Comparison of ENCODE assay signal across 1 cellular context in the genomic region with DNA sequence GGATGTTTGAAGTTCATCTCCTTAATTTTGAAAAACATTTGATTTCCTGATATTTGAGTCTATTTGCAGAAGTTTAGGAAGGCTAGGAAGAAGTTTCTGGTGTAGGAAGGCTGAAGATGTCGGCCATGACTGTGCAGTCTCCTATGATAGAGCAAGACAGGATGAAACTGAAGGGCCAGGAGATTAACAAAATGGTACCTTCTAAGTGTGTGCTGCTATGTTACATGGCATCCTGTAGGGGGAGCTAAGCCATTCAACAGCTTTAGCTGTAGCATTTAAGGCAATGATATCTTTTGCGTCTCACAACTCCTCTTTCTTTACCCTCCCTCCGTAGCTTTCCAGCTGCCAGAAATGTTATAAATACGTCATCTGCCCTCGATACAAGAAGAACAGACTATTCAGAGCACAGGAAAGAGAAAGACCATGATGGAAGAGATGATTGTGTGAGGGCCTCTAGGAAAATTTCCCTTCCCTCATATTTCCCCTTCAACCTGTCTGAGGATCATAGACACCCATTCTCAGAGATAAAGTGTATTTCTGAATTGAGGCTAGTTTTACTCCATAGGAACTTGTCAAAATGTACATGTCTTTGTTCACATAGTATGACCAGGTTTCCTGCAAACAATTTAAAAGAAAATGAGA.
TF ChIP-seq lines count a peak whose summit lies in the region.

No MANE protein-coding gene starts in this region.

TF ChIP-seq in HEK293, 187 proteins besides CTCF, POLR2A, EP300 and RAD21 (continued from another document):
- TF ChIP-seq, protein P1, sequence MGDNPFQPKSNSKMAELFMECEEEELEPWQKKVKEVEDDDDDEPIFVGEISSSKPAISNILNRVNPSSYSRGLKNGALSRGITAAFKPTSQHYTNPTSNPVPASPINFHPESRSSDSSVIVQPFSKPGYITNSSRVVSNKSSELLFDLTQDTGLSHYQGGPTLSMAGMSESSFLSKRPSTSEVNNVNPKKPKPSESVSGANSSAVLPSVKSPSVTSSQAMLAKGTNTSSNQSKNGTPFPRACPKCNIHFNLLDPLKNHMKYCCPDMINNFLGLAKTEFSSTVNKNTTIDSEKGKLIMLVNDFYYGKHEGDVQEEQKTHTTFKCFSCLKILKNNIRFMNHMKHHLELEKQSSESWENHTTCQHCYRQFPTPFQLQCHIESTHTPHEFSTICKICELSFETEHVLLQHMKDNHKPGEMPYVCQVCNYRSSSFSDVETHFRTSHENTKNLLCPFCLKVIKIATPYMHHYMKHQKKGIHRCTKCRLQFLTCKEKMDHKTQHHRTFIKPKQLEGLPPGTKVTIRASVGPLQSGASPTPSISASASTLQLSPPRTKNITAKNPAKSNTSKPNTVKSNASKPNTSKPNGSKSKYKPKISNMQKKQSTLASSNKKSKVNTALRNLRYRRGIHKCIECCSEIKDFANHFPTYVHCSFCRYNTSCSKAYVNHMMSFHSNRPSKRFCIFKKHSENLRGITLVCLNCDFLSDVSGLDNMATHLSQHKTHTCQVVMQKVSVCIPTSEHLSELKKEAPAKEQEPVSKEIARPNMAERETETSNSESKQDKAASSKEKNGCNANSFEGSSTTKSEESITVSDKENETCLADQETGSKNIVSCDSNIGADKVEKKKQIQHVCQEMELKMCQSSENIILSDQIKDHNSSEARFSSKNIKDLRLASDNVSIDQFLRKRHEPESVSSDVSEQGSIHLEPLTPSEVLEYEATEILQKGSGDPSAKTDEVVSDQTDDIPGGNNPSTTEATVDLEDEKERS (tag by site-specific recombination; IDR thresholded peaks at IDR 0.05) = 0 out of 2 replicates have a peak, but pooled peaks have one; percentile 20
- TF ChIP-seq, protein P2, sequence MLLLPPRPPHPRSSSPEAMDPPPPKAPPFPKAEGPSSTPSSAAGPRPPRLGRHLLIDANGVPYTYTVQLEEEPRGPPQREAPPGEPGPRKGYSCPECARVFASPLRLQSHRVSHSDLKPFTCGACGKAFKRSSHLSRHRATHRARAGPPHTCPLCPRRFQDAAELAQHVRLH (tag by site-specific recombination; IDR thresholded peaks at IDR 0.05) = peak; percentile 54; the same call in 1 of the 2 replicates
- TF ChIP-seq, protein P3, sequence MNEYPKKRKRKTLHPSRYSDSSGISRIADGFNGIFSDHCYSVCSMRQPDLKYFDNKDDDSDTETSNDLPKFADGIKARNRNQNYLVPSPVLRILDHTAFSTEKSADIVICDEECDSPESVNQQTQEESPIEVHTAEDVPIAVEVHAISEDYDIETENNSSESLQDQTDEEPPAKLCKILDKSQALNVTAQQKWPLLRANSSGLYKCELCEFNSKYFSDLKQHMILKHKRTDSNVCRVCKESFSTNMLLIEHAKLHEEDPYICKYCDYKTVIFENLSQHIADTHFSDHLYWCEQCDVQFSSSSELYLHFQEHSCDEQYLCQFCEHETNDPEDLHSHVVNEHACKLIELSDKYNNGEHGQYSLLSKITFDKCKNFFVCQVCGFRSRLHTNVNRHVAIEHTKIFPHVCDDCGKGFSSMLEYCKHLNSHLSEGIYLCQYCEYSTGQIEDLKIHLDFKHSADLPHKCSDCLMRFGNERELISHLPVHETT (tag by site-specific recombination; IDR thresholded peaks at IDR 0.05) = 0 out of 2 replicates have a peak, but pooled peaks have one; percentile 20
- TF ChIP-seq SCRT2 (tag by site-specific recombination; IDR thresholded peaks at IDR 0.05) (peak; percentile 62), ZIC2 (tag by site-specific recombination; IDR thresholded peaks at IDR 0.05) (no peak), ZNF2 (tag by site-specific recombination; IDR thresholded peaks at IDR 0.05) (peak; percentile 69; the same call in 1 of the 2 replicates), ZNF341 (tag by site-specific recombination; IDR thresholded peaks at IDR 0.05; ENCODE audit: low read depth) (0 out of 2 replicates have a peak, but pooled peaks have one; percentile 14), ZNF660 (tag by site-specific recombination; IDR thresholded peaks at IDR 0.05) (peak; percentile 64; the same call in 1 of the 2 replicates), SP3 (tag by site-specific recombination; IDR thresholded peaks at IDR 0.05) (no peak), SCRT1 (tag by site-specific recombination; IDR thresholded peaks at IDR 0.05; ENCODE audit: borderline replicate concordance) (peak; percentile 61), ZFP69B (tag by site-specific recombination; IDR thresholded peaks at IDR 0.05) (no peak), ZNF548 (tag by site-specific recombination; IDR thresholded peaks at IDR 0.05) (no peak)
- TF ChIP-seq, protein P4, sequence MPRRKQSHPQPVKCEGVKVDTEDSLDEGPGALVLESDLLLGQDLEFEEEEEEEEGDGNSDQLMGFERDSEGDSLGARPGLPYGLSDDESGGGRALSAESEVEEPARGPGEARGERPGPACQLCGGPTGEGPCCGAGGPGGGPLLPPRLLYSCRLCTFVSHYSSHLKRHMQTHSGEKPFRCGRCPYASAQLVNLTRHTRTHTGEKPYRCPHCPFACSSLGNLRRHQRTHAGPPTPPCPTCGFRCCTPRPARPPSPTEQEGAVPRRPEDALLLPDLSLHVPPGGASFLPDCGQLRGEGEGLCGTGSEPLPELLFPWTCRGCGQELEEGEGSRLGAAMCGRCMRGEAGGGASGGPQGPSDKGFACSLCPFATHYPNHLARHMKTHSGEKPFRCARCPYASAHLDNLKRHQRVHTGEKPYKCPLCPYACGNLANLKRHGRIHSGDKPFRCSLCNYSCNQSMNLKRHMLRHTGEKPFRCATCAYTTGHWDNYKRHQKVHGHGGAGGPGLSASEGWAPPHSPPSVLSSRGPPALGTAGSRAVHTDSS (tag by site-specific recombination; IDR thresholded peaks at IDR 0.05) = no peak
- TF ChIP-seq, protein P5, sequence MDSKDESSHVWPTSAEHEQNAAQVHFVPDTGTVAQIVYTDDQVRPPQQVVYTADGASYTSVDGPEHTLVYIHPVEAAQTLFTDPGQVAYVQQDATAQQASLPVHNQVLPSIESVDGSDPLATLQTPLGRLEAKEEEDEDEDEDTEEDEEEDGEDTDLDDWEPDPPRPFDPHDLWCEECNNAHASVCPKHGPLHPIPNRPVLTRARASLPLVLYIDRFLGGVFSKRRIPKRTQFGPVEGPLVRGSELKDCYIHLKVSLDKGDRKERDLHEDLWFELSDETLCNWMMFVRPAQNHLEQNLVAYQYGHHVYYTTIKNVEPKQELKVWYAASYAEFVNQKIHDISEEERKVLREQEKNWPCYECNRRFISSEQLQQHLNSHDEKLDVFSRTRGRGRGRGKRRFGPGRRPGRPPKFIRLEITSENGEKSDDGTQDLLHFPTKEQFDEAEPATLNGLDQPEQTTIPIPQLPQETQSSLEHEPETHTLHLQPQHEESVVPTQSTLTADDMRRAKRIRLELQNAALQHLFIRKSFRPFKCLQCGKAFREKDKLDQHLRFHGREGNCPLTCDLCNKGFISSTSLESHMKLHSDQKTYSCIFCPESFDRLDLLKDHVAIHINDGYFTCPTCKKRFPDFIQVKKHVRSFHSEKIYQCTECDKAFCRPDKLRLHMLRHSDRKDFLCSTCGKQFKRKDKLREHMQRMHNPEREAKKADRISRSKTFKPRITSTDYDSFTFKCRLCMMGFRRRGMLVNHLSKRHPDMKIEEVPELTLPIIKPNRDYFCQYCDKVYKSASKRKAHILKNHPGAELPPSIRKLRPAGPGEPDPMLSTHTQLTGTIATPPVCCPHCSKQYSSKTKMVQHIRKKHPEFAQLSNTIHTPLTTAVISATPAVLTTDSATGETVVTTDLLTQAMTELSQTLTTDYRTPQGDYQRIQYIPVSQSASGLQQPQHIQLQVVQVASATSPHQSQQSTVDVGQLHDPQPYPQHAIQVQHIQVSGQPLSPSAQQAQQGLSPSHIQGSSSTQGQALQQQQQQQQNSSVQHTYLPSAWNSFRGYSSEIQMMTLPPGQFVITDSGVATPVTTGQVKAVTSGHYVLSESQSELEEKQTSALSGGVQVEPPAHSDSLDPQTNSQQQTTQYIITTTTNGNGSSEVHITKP (tag by site-specific recombination; IDR thresholded peaks at IDR 0.05) = peak; percentile 63
